Comparison of ENCODE assay signal across 1 cellular context in genomic region chr3:194336601-194337355, GRCh38.
TF ChIP-seq lines count a peak whose summit lies in the region.

No MANE protein-coding gene starts in this region.

TF ChIP-seq in HepG2, 621 proteins besides CTCF, POLR2A, EP300 and RAD21:
- TF ChIP-seq ZNF687 (CRISPR knock-in tag; IDR thresholded peaks at IDR 0.05), result peak; percentile 26; the same call in 1 of the 2 replicates
- TF ChIP-seq GABPB1 (CRISPR knock-in tag; IDR thresholded peaks at IDR 0.05), result no peak
